In the genomic region with DNA sequence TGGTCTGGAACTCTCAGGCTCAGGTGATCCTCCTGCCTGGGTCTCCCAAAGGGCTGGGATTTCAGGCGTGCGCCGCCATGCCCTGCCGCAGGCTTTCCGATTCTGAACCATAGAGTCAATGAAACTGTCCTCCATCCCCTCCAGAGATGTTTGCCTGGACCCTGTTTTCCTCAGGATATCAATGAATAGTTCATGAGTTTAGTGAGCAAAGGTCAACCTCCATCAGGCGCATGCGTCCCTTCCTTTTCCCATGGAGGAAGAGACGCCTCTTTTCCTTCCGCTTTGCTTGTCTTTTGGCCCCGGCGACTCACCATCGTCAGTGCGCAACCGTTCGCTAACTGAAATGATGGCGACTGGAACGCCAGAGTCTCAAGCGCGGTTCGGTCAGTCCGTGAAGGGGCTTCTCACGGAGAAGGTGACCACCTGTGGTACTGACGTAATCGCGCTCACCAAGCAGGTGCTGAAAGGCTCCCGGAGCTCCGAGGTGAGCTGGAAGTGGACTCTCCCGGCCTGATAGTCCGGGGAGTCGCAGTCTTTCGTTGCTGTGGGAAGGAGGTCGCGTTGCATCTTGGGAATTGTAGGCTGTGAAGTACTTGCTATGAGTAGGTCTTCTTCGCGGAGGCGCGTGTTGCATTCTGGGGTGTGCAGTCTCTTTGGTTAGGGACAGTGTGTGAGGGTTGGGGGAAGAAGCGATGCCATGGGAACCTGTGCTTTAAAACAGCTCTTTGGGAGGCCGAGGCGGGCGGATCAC, we compare ENCODE assay signal across 8 cellular contexts. TPM values are rescaled to one million over a fixed set of nuclear protein-coding genes. Genes with fewer than 3 reads are reported as not detected.
DNase-seq lines count a peak whose midpoint lies in the region; ATAC-seq and FAIRE-seq lines count a peak whose summit lies in the region.

A gene with protein sequence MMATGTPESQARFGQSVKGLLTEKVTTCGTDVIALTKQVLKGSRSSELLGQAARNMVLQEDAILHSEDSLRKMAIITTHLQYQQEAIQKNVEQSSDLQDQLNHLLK (plus strand): TSS at position 316 of the 751 bp plus-strand sequence. CDS start 28 bp downstream, at position 344.

- ATAC-seq in GM21786 (IDR thresholded peaks at IDR 0.05; ENCODE audit: unreplicated experiment) (peak; percentile 97), naive B cell (ENCODE audit: low read depth in 2 of 2) (peak; percentile 99 to 100)
- ATAC-seq in stimulated activated memory B cell treated with anti-CD40 and anti-IgM and Interleukin-4, amounts not matched to agents 10 μg/mL and 1 μg/mL and 100 μg/mL, for 72 hours, result peak; percentile 99

- peak; percentile 80 for DNase-seq in DMS79 (lab: John Stamatoyannopoulos, UW)
- DNase-seq in RCC 7860 (ENCODE audit: low spot score), result peak; percentile 88
- peak; percentile 84 for DNase-seq in activated T-helper 1 cell treated with anti-CD3 and anti-CD28 coated beads, Interleukin-12 subunit alpha, Interleukin-12 subunit beta, Interleukin-2, Interleukin-4 antibody, amounts not matched to agents 30 ng/mL and 10 ng/mL and 1 ng/mL, durations not matched to agents 14 hours and 24 hours and 36 hours (ENCODE audit: low spot score)
- peak; percentile 96 for DNase-seq in fibroblast of gingiva (ENCODE audit: low read depth)
- DNase-seq in naive B cell, result peak; percentile 85

- no peaks in the 10 kb centered on the region for H3K9me3 Mint-ChIP-seq in activated T-helper 1 cell treated with anti-CD3 and anti-CD28 coated beads, Interleukin-12 subunit alpha, Interleukin-12 subunit beta, Interleukin-2, Interleukin-4 antibody, amounts not matched to agents 30 ng/mL and 10 ng/mL and 1 ng/mL, durations not matched to agents 14 hours and 24 hours and 36 hours
- H3K9me3 Mint-ChIP-seq in naive B cell, result no peaks in the 10 kb centered on the region
- no peaks in the 10 kb centered on the region for H3K9me3 Mint-ChIP-seq in stimulated activated memory B cell treated with anti-CD40 and anti-IgM and Interleukin-4, amounts not matched to agents 10 μg/mL and 1 μg/mL and 100 μg/mL, for 72 hours

- FAIRE-seq in RCC 7860 (lab: Jason Lieb, UNC), result peak; percentile 37

- no peaks in the 10 kb centered on the region for H3K36me3 ChIP-seq in KOPT-K1 (ENCODE audit: insufficient read depth, low read length)

- intact Hi-C loops in activated T-helper 1 cell treated with anti-CD3 and anti-CD28 coated beads, Interleukin-12 subunit alpha, Interleukin-12 subunit beta, Interleukin-2, Interleukin-4 antibody, amounts not matched to agents 30 ng/mL and 10 ng/mL and 1 ng/mL, durations not matched to agents 14 hours and 24 hours and 36 hours (cut with micrococcal nuclease), result loop anchor here (1.0 to 10.0 kb wide), 9 partner anchors 64 to 789 kb away; partner anchors contain the start of genes ACTR1A, CNNM2, HPS6 and NT5C2

- H3K27ac Mint-ChIP-seq in activated T-helper 1 cell treated with anti-CD3 and anti-CD28 coated beads, Interleukin-12 subunit alpha, Interleukin-12 subunit beta, Interleukin-2, Interleukin-4 antibody, amounts not matched to agents 30 ng/mL and 10 ng/mL and 1 ng/mL, durations not matched to agents 14 hours and 24 hours and 36 hours, result peak within 1 kb of the TSS; percentile 92
- peak within 1 kb of the TSS; percentile 90 to 98 (median 96) for H3K27ac Mint-ChIP-seq in naive B cell
- H3K27ac Mint-ChIP-seq in stimulated activated memory B cell treated with anti-CD40 and anti-IgM and Interleukin-4, amounts not matched to agents 10 μg/mL and 1 μg/mL and 100 μg/mL, for 72 hours, result peak within 1 kb of the TSS; percentile 90

- no peaks in the 10 kb centered on the region for H3K36me3 Mint-ChIP-seq in activated T-helper 1 cell treated with anti-CD3 and anti-CD28 coated beads, Interleukin-12 subunit alpha, Interleukin-12 subunit beta, Interleukin-2, Interleukin-4 antibody, amounts not matched to agents 30 ng/mL and 10 ng/mL and 1 ng/mL, durations not matched to agents 14 hours and 24 hours and 36 hours (ENCODE audit: low read depth)
- no peaks in the 10 kb centered on the region for H3K36me3 Mint-ChIP-seq in naive B cell
- H3K36me3 Mint-ChIP-seq in stimulated activated memory B cell treated with anti-CD40 and anti-IgM and Interleukin-4, amounts not matched to agents 10 μg/mL and 1 μg/mL and 100 μg/mL, for 72 hours, result no peaks in the 10 kb centered on the region

- peak within 1 kb of the TSS; percentile 93 for H3K27ac ChIP-seq in KOPT-K1 (ENCODE audit: low read depth, low read length, poor library complexity, severe bottlenecking)

- no peaks in the 10 kb centered on the region for H3K27me3 Mint-ChIP-seq in activated T-helper 1 cell treated with anti-CD3 and anti-CD28 coated beads, Interleukin-12 subunit alpha, Interleukin-12 subunit beta, Interleukin-2, Interleukin-4 antibody, amounts not matched to agents 30 ng/mL and 10 ng/mL and 1 ng/mL, durations not matched to agents 14 hours and 24 hours and 36 hours (ENCODE audit: insufficient read depth)
- H3K27me3 Mint-ChIP-seq in naive B cell, result no peaks in the 10 kb centered on the region
- H3K27me3 Mint-ChIP-seq in stimulated activated memory B cell treated with anti-CD40 and anti-IgM and Interleukin-4, amounts not matched to agents 10 μg/mL and 1 μg/mL and 100 μg/mL, for 72 hours, result no peaks in the 10 kb centered on the region

- no peaks in the 10 kb centered on the region for H3K9me3 ChIP-seq in KOPT-K1 (ENCODE audit: insufficient read depth, low read length, poor library complexity, severe bottlenecking)

- peaks cover 19% of the 10 kb centered on the region for H3K4me1 Mint-ChIP-seq in activated T-helper 1 cell treated with anti-CD3 and anti-CD28 coated beads, Interleukin-12 subunit alpha, Interleukin-12 subunit beta, Interleukin-2, Interleukin-4 antibody, amounts not matched to agents 30 ng/mL and 10 ng/mL and 1 ng/mL, durations not matched to agents 14 hours and 24 hours and 36 hours (ENCODE audit: low read depth)
- H3K4me1 Mint-ChIP-seq in naive B cell, result peaks cover 0 to 22% (median 12%) of the 10 kb centered on the region in 3 donors
- peaks cover 22% of the 10 kb centered on the region for H3K4me1 Mint-ChIP-seq in stimulated activated memory B cell treated with anti-CD40 and anti-IgM and Interleukin-4, amounts not matched to agents 10 μg/mL and 1 μg/mL and 100 μg/mL, for 72 hours

- peak within 1 kb of the TSS; percentile 82 for H3K4me3 Mint-ChIP-seq in activated T-helper 1 cell treated with anti-CD3 and anti-CD28 coated beads, Interleukin-12 subunit alpha, Interleukin-12 subunit beta, Interleukin-2, Interleukin-4 antibody, amounts not matched to agents 30 ng/mL and 10 ng/mL and 1 ng/mL, durations not matched to agents 14 hours and 24 hours and 36 hours
- H3K4me3 Mint-ChIP-seq in naive B cell, result peak within 1 kb of the TSS; percentile 88 to 99 (median 98)
- H3K4me3 Mint-ChIP-seq in stimulated activated memory B cell treated with anti-CD40 and anti-IgM and Interleukin-4, amounts not matched to agents 10 μg/mL and 1 μg/mL and 100 μg/mL, for 72 hours, result peak within 1 kb of the TSS; percentile 94

RNA-seq across cellular contexts. Expression of the gene that starts here (rescaled TPM):
- total RNA-seq in activated T-helper 1 cell treated with anti-CD3 and anti-CD28 coated beads, Interleukin-12 subunit alpha, Interleukin-12 subunit beta, Interleukin-2, Interleukin-4 antibody, amounts not matched to agents 30 ng/mL and 10 ng/mL and 1 ng/mL, durations not matched to agents 14 hours and 24 hours and 36 hours, result 9.7 and 12.6 TPM in 2 replicates
- 10 to 100 TPM; 42.5 to 67.3 (median 57.0) TPM for polyA plus RNA-seq in naive B cell (ENCODE audit: low read depth in 6 of 6)

Comparison
In these comparisons a context has a peak if more than half of its experiments do, and no peak if none do; other contexts are left out.
1. Peak in every context shown above with its lines: DNase-seq, ATAC-seq and H3K27ac ChIP-seq.